Comparison of ENCODE assay signal across 8 cellular contexts in genomic region chr12:40312982-40313576, GRCh38.
A peak's percentile ranks its signal among the peaks of the same experiment; 100 is the strongest.
DNase-seq lines count a peak whose midpoint lies in the region; ATAC-seq, FAIRE-seq and TF ChIP-seq lines count a peak whose summit lies in the region.

No MANE protein-coding gene starts in this region.

- H3K36me3 ChIP-seq in heart left ventricle (peaks cover 0 to 69% (median 25%) of the 10 kb centered on the region in 9 donors), RWPE2 (ENCODE audit: low read depth) (no peaks in the 10 kb centered on the region)

- peak; percentile 52 for FAIRE-seq in frontal cortex (lab: Jason Lieb, UNC)

- no peak for ATAC-seq in heart left ventricle
- ATAC-seq in left cardiac atrium: no peak
- ATAC-seq in RWPE2 (ENCODE audit: low read depth): no peak
- no peak for ATAC-seq in GM19351 (IDR thresholded peaks at IDR 0.05; ENCODE audit: unreplicated experiment)
- no peak for ATAC-seq in HG03457 (IDR thresholded peaks at IDR 0.05; ENCODE audit: unreplicated experiment)
- ATAC-seq in HG03108 (IDR thresholded peaks at IDR 0.05; ENCODE audit: unreplicated experiment): no peak

- H3K27me3 ChIP-seq in heart left ventricle (no peaks in the 10 kb centered on the region), RWPE2 (ENCODE audit: insufficient read depth, poor library complexity, severe bottlenecking) (no peaks in the 10 kb centered on the region)

- TF ChIP-seq CTCF in heart left ventricle (IDR thresholded peaks at IDR 0.05): peak in 10 of 12 donors; percentile 17 to 51 (median 34)
- TF ChIP-seq CTCF in RWPE2 (IDR thresholded peaks at IDR 0.05; ENCODE audit: poor library complexity, severe bottlenecking): peak; percentile 77

- H3K9me3 ChIP-seq in heart left ventricle (no peaks in the 10 kb centered on the region), RWPE2 (ENCODE audit: severe bottlenecking) (no peaks in the 10 kb centered on the region)

- 37 to 43% (median 41%) methylated on average over 4 of the region's 4 CpGs for WGBS in heart left ventricle, 4 donors

- DNase-seq in heart left ventricle (no peak), left cardiac atrium (no peak), RWPE2 (ENCODE audit: low spot score) (no peak), frontal cortex (ENCODE audit: low spot score in 2 of 2) (no peak), HUDEP-2 (lab: John Stamatoyannopoulos, UW; ENCODE audit: unreplicated experiment in 76 of 76) (no peak)

- TF ChIP-seq POLR2A in heart left ventricle (IDR thresholded peaks at IDR 0.05): no peak

- intact Hi-C loops in heart left ventricle (cut with DNase I): loop anchor here in 8 of 10 donors (2.0 to 10.0 kb wide), 3 partner anchors 158 to 161 kb away; no protein-coding TSS in a partner anchor
- intact Hi-C loops in left cardiac atrium (cut with DNase I): loop anchor here in 1 of 2 donors (5.0 kb wide), 1 partner anchor 161 kb away; no protein-coding TSS in a partner anchor

- H3K27ac ChIP-seq in heart left ventricle (no peak overlapping the region), RWPE2 (ENCODE audit: poor library complexity, severe bottlenecking) (no peak overlapping the region)

- H3K4me1 ChIP-seq in heart left ventricle (no peaks in the 10 kb centered on the region), RWPE2 (ENCODE audit: insufficient read depth, poor library complexity, severe bottlenecking) (no peaks in the 10 kb centered on the region)

- no peak overlapping the region for H3K4me3 ChIP-seq in heart left ventricle
- no peak overlapping the region for H3K4me3 ChIP-seq in RWPE2 (ENCODE audit: severe bottlenecking)
